ENCODE assay signal across 13 cellular contexts in the genomic region with DNA sequence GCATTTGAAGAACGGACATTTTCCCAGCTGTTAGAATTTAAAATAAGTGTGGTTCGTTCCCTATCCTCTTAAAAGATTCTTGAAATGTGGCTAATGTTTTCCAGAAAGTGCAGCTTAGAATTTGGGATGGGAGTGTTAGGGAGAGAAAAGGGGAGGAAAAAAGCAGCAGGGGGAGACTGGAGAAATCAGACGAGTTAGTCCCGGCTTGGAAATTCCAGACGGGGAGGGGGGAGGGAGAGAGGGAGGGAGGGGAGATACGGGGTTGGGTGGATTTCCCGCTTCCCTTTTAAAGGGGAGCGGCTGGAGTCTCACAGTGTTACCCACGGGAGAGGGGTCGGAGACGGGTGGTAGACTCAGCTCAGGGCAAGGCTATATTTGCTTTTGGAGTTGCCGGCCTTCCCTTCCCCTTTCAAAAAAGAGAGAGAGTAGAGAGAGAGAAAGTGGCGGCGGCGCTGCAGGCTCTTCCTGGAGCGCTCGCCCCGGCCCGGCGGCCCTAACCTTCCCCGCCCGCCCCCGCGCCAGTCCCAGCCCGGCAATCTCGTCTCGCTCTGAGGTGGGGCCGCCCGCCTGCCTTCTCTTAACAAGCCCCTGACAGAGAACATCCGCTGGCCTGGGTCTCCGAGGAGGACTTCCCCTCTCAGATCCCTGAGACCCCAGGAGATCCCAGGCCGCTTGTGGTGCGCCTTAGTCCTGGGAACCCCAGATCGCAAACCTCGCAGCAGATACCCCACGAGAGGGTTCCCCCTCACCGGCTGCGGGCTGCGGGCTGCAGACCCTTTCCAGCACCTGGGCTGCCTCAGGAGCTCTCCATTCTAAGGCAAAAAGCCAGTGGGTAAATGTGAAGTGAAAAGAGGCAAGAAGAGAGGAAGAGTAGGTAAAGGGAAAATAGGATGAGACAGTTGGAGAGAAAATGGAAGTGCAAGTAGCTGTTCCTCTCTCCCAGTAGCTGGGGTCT. TPM values are rescaled to one million over a fixed set of nuclear protein-coding genes. Genes with fewer than 3 reads are reported as not detected.
DNase-seq lines count a peak whose midpoint lies in the region; ATAC-seq, FAIRE-seq and TF ChIP-seq lines count a peak whose summit lies in the region.
"Had no signal": no experiment of that assay in that cellular context is flagged by ENCODE, and none has a peak within 500 bp of the region (broad histone marks: within the 10 kb centered on the region; RNA-seq: fewer than 3 reads in every experiment).

No MANE protein-coding gene starts in this region.

- no CpG with 5 or more reads among the region's 39 CpGs for WGBS in trophoblast cell (ENCODE audit: extremely low coverage, insufficient coverage, insufficient read length)

- peak overlapping the region; percentile 74 for H2BK120ac ChIP-seq in trophoblast cell (ENCODE audit: insufficient read depth, low read length, poor library complexity)

- H3K4ac ChIP-seq in trophoblast cell (ENCODE audit: low read depth, low read length) = peak overlapping the region; percentile 99

- H3K9me3 ChIP-seq in OCI-LY1 (ENCODE audit: low read length) (no peaks in the 10 kb centered on the region), fibroblast of lung (ENCODE audit: control insufficient read depth, insufficient read depth, low read depth, low read length) (no peaks in the 10 kb centered on the region), trophoblast cell (ENCODE audit: insufficient read depth, low read depth, low read length) (no peaks in the 10 kb centered on the region), kidney (ENCODE audit: control insufficient read depth in 1 of 2, low read length in 2 of 2) (peaks cover 0 to 3% of the 10 kb centered on the region in 2 donors)

- no peaks in the 10 kb centered on the region for H3K27me3 ChIP-seq in OCI-LY1 (ENCODE audit: insufficient read depth, low read length)
- peaks cover 72% of the 10 kb centered on the region for H3K27me3 ChIP-seq in fibroblast of lung (ENCODE audit: control insufficient read depth, insufficient read depth, low read length)
- no peaks in the 10 kb centered on the region for H3K27me3 ChIP-seq in trophoblast cell (ENCODE audit: insufficient read depth, low read length)

- peak overlapping the region; percentile 79 for H4K91ac ChIP-seq in trophoblast cell (ENCODE audit: low read depth, low read length)

- TF ChIP-seq CTCF in OCI-LY1 (IDR thresholded peaks at IDR 0.05; ENCODE audit: low read length) = no peak
- TF ChIP-seq CTCF in fibroblast of lung (conservative IDR thresholded peaks at IDR 0.05 in 1 of 2, IDR thresholded peaks at IDR 0.05 in 1 of 2; ENCODE audit: low read depth in 1 of 2, low read length in 2 of 2) = no peak
- TF ChIP-seq CTCF in kidney (IDR thresholded peaks at IDR 0.05; ENCODE audit: borderline replicate concordance, extremely low read depth, insufficient read depth) = no peak

- H4K8ac ChIP-seq in trophoblast cell (ENCODE audit: low read depth, low read length) = peak overlapping the region; percentile 86

- H2AFZ ChIP-seq in OCI-LY1 (ENCODE audit: low read length) (no peak overlapping the region), fibroblast of lung (ENCODE audit: low read length) (no peak overlapping the region), trophoblast cell (ENCODE audit: insufficient read depth, low read length, poor library complexity) (no peak overlapping the region)

- peaks cover 7% of the 10 kb centered on the region; the same call in 1 of the 2 replicates for H3K36me3 ChIP-seq in OCI-LY1 (ENCODE audit: insufficient read depth, low read length)
- no peaks in the 10 kb centered on the region for H3K36me3 ChIP-seq in fibroblast of lung (ENCODE audit: control insufficient read depth, insufficient read depth, low read length)
- H3K36me3 ChIP-seq in trophoblast cell (ENCODE audit: control insufficient read depth in 1 of 2, insufficient read depth in 2 of 2, low read length in 2 of 2) = peaks cover 8 to 24% of the 10 kb centered on the region in 2 experiments
- no peaks in the 10 kb centered on the region for H3K36me3 ChIP-seq in kidney (ENCODE audit: control insufficient read depth in 1 of 2, insufficient read depth in 2 of 2, low read length in 2 of 2)

- H2BK12ac ChIP-seq in trophoblast cell (ENCODE audit: low read length) = peak overlapping the region; percentile 46

- no peaks in the 10 kb centered on the region for H3F3A ChIP-seq in OCI-LY1 (ENCODE audit: insufficient read depth, low read length)

- peak overlapping the region; percentile 35 for H4K12ac ChIP-seq in trophoblast cell (ENCODE audit: low read depth, low read length)

- peak overlapping the region; percentile 5 for H3K27ac ChIP-seq in OCI-LY1 (ENCODE audit: low read depth, low read length, poor library complexity, severe bottlenecking)
- H3K27ac ChIP-seq in fibroblast of lung (ENCODE audit: insufficient read depth, low read length) = no peak overlapping the region
- H3K27ac ChIP-seq in trophoblast cell (ENCODE audit: low read depth, low read length) = peak overlapping the region; percentile 80
- no peak overlapping the region for H3K27ac ChIP-seq in kidney (ENCODE audit: low read depth in 2 of 2, low read length in 2 of 2)

- ATAC-seq in GM18502 (IDR thresholded peaks at IDR 0.05; ENCODE audit: poor library complexity, unreplicated experiment) (no peak), GM19023 (IDR thresholded peaks at IDR 0.05; ENCODE audit: unreplicated experiment) (no peak)

- intact Hi-C loops in kidney (cut with DNase I) = no loop called here

- FAIRE-seq in kidney (lab: Jason Lieb, UNC) = no peak

- peak overlapping the region; percentile 46; the same call in 1 of the 2 replicates for H3K4me3 ChIP-seq in GM08714 (ENCODE audit: low read length)
- peak overlapping the region; percentile 45 for H3K4me3 ChIP-seq in OCI-LY1 (ENCODE audit: low read depth, low read length, poor library complexity, severe bottlenecking)
- peak overlapping the region in 2 of 4 experiments; percentile 27 to 42 for H3K4me3 ChIP-seq in fibroblast of lung (replicated peaks in 1 of 4; ENCODE audit: control extremely low read depth in 1 of 4, insufficient read depth in 1 of 4, low read depth in 3 of 4, low read length in 4 of 4)
- peak overlapping the region; percentile 61 for H3K4me3 ChIP-seq in trophoblast cell (ENCODE audit: low read depth, low read length)
- no peak overlapping the region for H3K4me3 ChIP-seq in kidney (ENCODE audit: low read length in 2 of 2)

- peak overlapping the region; percentile 72 for H2BK5ac ChIP-seq in trophoblast cell (ENCODE audit: low read depth, low read length, poor library complexity)

- no peak overlapping the region for H3K23ac ChIP-seq in trophoblast cell (ENCODE audit: low read length)

- H3K79me2 ChIP-seq in OCI-LY1 (ENCODE audit: insufficient read depth, low read length) (peaks cover 72% of the 10 kb centered on the region), fibroblast of lung (ENCODE audit: control insufficient read depth, insufficient read depth, low read length) (no peaks in the 10 kb centered on the region), trophoblast cell (ENCODE audit: control insufficient read depth, insufficient read depth, low read length, poor library complexity) (peaks cover 32% of the 10 kb centered on the region)

- peaks cover 11% of the 10 kb centered on the region for H3K79me1 ChIP-seq in trophoblast cell (ENCODE audit: low read length)

- H3K18ac ChIP-seq in trophoblast cell (ENCODE audit: low read length) = peak overlapping the region; percentile 54

- no peaks in the 10 kb centered on the region for H4K20me1 ChIP-seq in OCI-LY1 (ENCODE audit: insufficient read depth, low read length)
- H4K20me1 ChIP-seq in fibroblast of lung (ENCODE audit: control insufficient read depth, extremely low read depth, insufficient read depth, low read length) = no peaks in the 10 kb centered on the region

- DNase-seq in fibroblast of lung (ENCODE audit: low read depth in 2 of 2) (peak; percentile 47 to 52), trophoblast cell (peak in 1 of 2 donors; percentile 19), DMS153 treated with DMSO at 0.1 percent for 48 hours (lab: John Stamatoyannopoulos, UW; ENCODE audit: unreplicated experiment) (no peak), kidney (no peak)
- DNase-seq: activated CD4-positive, alpha-beta T cell treated with anti-CD3 and anti-CD28 coated beads, Interleukin-2, amount 50 U/mL, for 4 hours; aorta; NCI-H1092 treated with DMSO at 0.1 percent for 48 hours had no signal

- H3K14ac ChIP-seq in trophoblast cell (ENCODE audit: low read length) = peak overlapping the region; percentile 91

- peak overlapping the region; percentile 63 for H3K4me2 ChIP-seq in OCI-LY1 (ENCODE audit: low read length)
- no peak overlapping the region for H3K4me2 ChIP-seq in fibroblast of lung (ENCODE audit: extremely low read depth, insufficient read depth, low read length)
- H3K4me2 ChIP-seq in trophoblast cell (ENCODE audit: low read length) = peak overlapping the region; percentile 65

- H3K4me1 ChIP-seq in OCI-LY1 (ENCODE audit: insufficient read depth, low read length, severe bottlenecking) (peaks cover 39% of the 10 kb centered on the region), fibroblast of lung (ENCODE audit: control insufficient read depth, extremely low read depth, insufficient read depth, low read length) (no peaks in the 10 kb centered on the region), trophoblast cell (ENCODE audit: control insufficient read depth in 1 of 2, insufficient read depth in 2 of 2, low read length in 2 of 2) (peaks cover 0 to 5% of the 10 kb centered on the region in 2 experiments), kidney (ENCODE audit: control insufficient read depth in 1 of 2, insufficient read depth in 1 of 2, low read depth in 1 of 2, low read length in 2 of 2) (no peaks in the 10 kb centered on the region)

- H2AK5ac ChIP-seq in trophoblast cell (ENCODE audit: low read length) = peak overlapping the region; percentile 75

- H3K9me2 ChIP-seq in OCI-LY1 (ENCODE audit: low read depth, low read length) = no peaks in the 10 kb centered on the region

- H3K9ac ChIP-seq in OCI-LY1 (ENCODE audit: low read length) (peak overlapping the region; percentile 25; the same call in 1 of the 2 replicates), fibroblast of lung (ENCODE audit: insufficient read depth, low read length) (no peak overlapping the region), trophoblast cell (ENCODE audit: low read length) (peak overlapping the region; percentile 75), kidney (ENCODE audit: low read length in 2 of 2) (no peak overlapping the region)

RNA-seq across cellular contexts. Expression of gene IGF2BP1, which starts 6.6 kb away (rescaled TPM):
- under 0.01 TPM in 2 replicates for total RNA-seq in fibroblast of lung
- polyA plus RNA-seq in fibroblast of lung = 1.1 and 1.4 TPM in 2 replicates
- 1.6 and 1.9 TPM in 2 replicates for polyA plus RNA-seq in fibroblast of lung (2012)
- polyA minus RNA-seq in fibroblast of lung (ENCODE audit: low replicate concordance) = 1.8 and 2.5 TPM in 2 replicates
- polyA plus RNA-seq in trophoblast cell (2013) = 159 and 165 TPM in 2 replicates
- 1.3 TPM for total RNA-seq in kidney
- 1.5 TPM for polyA plus RNA-seq in kidney (ENCODE audit: insufficient read depth, low read depth, low replicate concordance)

RNA-seq across cellular contexts. Expression of gene GIP, which starts 35.4 kb away (rescaled TPM):
- total RNA-seq in fibroblast of lung = not detected in 2 replicates
- 0.12 TPM in 1 of 2 replicates, not detected in the other for polyA plus RNA-seq in fibroblast of lung
- 0.40 and 0.41 TPM in 2 replicates for polyA plus RNA-seq in fibroblast of lung (2012)
- polyA minus RNA-seq in fibroblast of lung (ENCODE audit: low replicate concordance) = not detected in 2 replicates
- polyA plus RNA-seq in trophoblast cell (2013) = 0.52 and 1.00 TPM in 2 replicates
- total RNA-seq in kidney = not detected
- not detected for polyA plus RNA-seq in kidney (ENCODE audit: insufficient read depth, low read depth, low replicate concordance)
- total RNA-seq: aorta, glomerular endothelial cell, omental fat pad had no signal

RNA-seq across cellular contexts. Expression of gene SNF8, which starts 59.2 kb away (rescaled TPM):
- total RNA-seq in fibroblast of lung = 84.2 and 85.5 TPM in 2 replicates
- 109 and 139 TPM in 2 replicates for polyA plus RNA-seq in fibroblast of lung
- 125 and 189 TPM in 2 replicates for polyA plus RNA-seq in fibroblast of lung (2012)
- polyA minus RNA-seq in fibroblast of lung (ENCODE audit: low replicate concordance) = 40.3 and 129 TPM in 2 replicates
- 91.5 and 92.2 TPM in 2 replicates for polyA plus RNA-seq in trophoblast cell (2013)
- 110 TPM for total RNA-seq in kidney
- polyA plus RNA-seq in kidney (ENCODE audit: insufficient read depth, low read depth, low replicate concordance) = 203 TPM

Comparison
In these comparisons a context has a peak if more than half of its experiments do, and no peak if none do; other contexts are left out.
1. H3K4me3 ChIP-seq: peak in GM08714 (single experiment), OCI-LY1 (single experiment) and trophoblast cell (single experiment); none in kidney (0 of 2).
2. H3K27ac ChIP-seq: peak in OCI-LY1 (single experiment) and trophoblast cell (single experiment); none in fibroblast of lung (single experiment) and kidney (0 of 2).
3. H3K9ac ChIP-seq: peak in OCI-LY1 (single experiment) and trophoblast cell (single experiment); none in fibroblast of lung (single experiment) and kidney (0 of 2).
4. DNase-seq: peak in fibroblast of lung (2 of 2); none in DMS153 treated with DMSO at 0.1 percent for 48 hours (single experiment) and kidney (single experiment).